Comparison of ENCODE assay signal across 16 cellular contexts in the genomic region with DNA sequence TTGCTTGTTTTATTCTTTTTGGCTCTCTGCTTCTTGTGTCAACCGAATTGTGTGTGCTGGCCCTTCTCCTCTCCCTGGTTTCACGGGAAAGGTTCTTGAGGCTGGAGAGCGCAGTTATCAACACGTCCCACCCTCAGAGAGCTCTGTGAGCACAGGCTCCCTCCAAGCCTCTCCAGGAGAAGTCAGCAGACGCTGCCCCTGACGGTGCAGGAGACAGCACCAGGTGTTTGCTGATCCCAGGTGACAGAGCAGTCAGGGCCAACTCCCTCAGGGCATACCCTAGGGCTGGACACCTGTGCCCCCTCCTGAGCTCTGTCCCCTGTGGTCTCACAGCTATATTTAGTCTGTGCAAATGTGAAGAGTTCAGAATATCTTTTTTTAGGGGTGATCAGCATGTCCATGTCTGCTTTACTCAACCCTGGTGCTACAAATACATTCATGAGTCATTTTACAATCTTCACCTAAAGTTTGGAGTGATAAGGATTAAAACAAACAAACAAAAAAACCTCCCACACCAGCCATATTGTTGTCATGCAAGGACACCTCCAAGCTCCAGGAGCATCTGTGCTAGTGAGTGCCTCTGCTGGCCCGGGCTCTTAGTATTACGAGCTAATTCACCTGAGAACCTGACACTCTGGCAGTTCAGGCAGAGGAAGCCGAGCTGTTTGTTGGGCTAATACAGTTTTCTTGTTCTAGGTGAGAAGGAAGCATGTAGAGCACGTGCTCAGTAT.
"Had no signal": no experiment of that assay in that cellular context is flagged by ENCODE, and none has a peak within 500 bp of the region (broad histone marks: within the 10 kb centered on the region; RNA-seq: fewer than 3 reads in every experiment).

No MANE protein-coding gene starts in this region.

- H3K4me1 ChIP-seq: gastrocnemius medialis, spleen had no signal

- DNase-seq: activated B cell treated with CpG ODN at 0.5 μM for 24 hours; activated CD4-positive, alpha-beta T cell treated with anti-CD3 and anti-CD28 coated beads, Interleukin-2, amount 10 ng/mL, durations not matched to agents 7 days and 5 days; activated CD8-positive, alpha-beta memory T cell treated with anti-CD3 and anti-CD28 coated beads, Interleukin-2, amount 50 U/mL, for 48 hours; activated naive CD8-positive, alpha-beta T cell treated with anti-CD3 and anti-CD28 coated beads, Interleukin-2, amount 10 ng/mL, durations not matched to agents 7 days and 5 days; activated T-cell treated with anti-CD3 and anti-CD28 coated beads, Interleukin-2, amount 50 U/mL, for 72 hours; anterior cingulate cortex; dermis blood vessel endothelial cell; gastrocnemius medialis; heart right ventricle; midbrain; ovary; spleen had no signal

- H3K36me3 ChIP-seq: gastrocnemius medialis, heart right ventricle, neural progenitor cell, ovary, suprapubic skin had no signal

- H3K27ac ChIP-seq: gastrocnemius medialis, heart right ventricle, neural progenitor cell, ovary, spleen, suprapubic skin had no signal

- H3K4me3 ChIP-seq: gastrocnemius medialis, heart right ventricle, lung, neural progenitor cell, ovary, spleen, suprapubic skin had no signal

- H3K27me3 ChIP-seq: gastrocnemius medialis, heart right ventricle, neural progenitor cell, ovary, spleen, suprapubic skin had no signal

- H3K9ac ChIP-seq: neural progenitor cell had no signal

- H3K4me2 ChIP-seq: neural progenitor cell had no signal

- ATAC-seq: activated T-cell treated with anti-CD3 and anti-CD28 coated beads, Interleukin-2, amount 50 U/mL, for 72 hours; gastrocnemius medialis; sciatic nerve had no signal
